1 cellular context compared by ENCODE assay signal in genomic region chr2:28136557-28136956, GRCh38.
TF ChIP-seq lines count a peak whose summit lies in the region.

No MANE protein-coding gene starts in this region.

TF ChIP-seq in IMR-90, 13 proteins besides CTCF, POLR2A, EP300 and RAD21:
- TF ChIP-seq RCOR1 (IDR thresholded peaks at IDR 0.05; ENCODE audit: insufficient replicate concordance, low read length) (no peak), BHLHE40 (IDR thresholded peaks at IDR 0.05; ENCODE audit: low read depth, low read length) (no peak), ELK1 (IDR thresholded peaks at IDR 0.05; ENCODE audit: borderline replicate concordance, low read depth, low read length) (no peak), NFE2L2 (IDR thresholded peaks at IDR 0.05; ENCODE audit: low read depth, low read length) (no peak), MAZ (IDR thresholded peaks at IDR 0.05; ENCODE audit: borderline replicate concordance, low read depth, low read length) (no peak), CHD1 (IDR thresholded peaks at IDR 0.05; ENCODE audit: low read depth, low read length) (no peak)
